ENCODE assay signal across 21 cellular contexts in the genomic region with DNA sequence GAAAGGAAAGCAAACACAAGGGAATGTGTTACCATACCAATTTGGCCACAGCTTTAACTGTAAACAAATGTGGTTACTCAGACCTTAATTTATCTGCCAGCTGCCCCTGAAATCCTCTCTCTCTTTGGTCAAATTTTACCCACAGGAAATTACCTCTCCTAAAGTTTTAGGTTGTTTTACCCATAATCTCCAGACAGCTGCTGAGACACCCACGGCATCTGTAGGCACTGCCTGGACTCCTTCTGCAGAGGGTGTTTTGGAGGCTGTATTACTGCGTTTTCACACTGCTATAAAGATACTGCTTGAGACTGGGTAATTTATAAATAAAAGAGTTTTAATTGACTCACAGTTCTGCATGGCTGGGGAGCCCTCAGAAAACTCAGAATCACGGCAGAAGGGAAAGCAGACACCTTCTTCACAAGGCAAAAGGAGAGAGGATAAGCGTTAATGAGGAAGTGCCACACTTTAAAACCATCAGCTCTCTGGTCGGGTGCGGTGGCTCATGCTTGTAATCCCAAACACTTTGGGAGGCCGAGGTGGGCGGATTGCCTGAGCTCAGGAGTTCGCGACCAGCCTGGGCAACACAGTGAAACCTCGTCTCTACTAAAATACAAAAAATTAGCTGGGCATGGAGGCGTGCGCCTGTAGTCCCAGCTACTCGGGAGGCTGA.
"Had no signal": no experiment of that assay in that cellular context is flagged by ENCODE, and none has a peak within 500 bp of the region (broad histone marks: within the 10 kb centered on the region; RNA-seq: fewer than 3 reads in every experiment).

No MANE protein-coding gene starts in this region.

- DNase-seq: activated CD4-positive, alpha-beta T cell treated with anti-CD3 and anti-CD28 coated beads for 36 hours; activated CD4-positive, alpha-beta T cell treated with anti-CD3 and anti-CD28 coated beads, Interleukin-2, amount 50 U/mL, for 48 hours; activated CD8-positive, alpha-beta memory T cell treated with anti-CD3 and anti-CD28 coated beads, Interleukin-2, amount 10 ng/mL, durations not matched to agents 7 days and 5 days; amniotic stem cell; erythroblast; foreskin melanocyte; glutamatergic neuron; hypothalamus; stimulated activated CD4-positive, alpha-beta T cell treated with anti-CD3 and anti-CD28 coated beads, Interleukin-15, amount 100 ng/mL, for 24 hours; stimulated activated CD4-positive, alpha-beta T cell treated with anti-CD3 and anti-CD28 coated beads, Interleukin-2, amount 100 ng/mL, for 48 hours; T-helper 2 cell; transverse colon had no signal

- H3K27ac Mint-ChIP-seq: activated CD4-positive, alpha-beta T cell treated with anti-CD3 and anti-CD28 coated beads for 36 hours; activated CD8-positive, alpha-beta memory T cell treated with anti-CD3 and anti-CD28 coated beads, Interleukin-2, amount 10 ng/mL, durations not matched to agents 7 days and 5 days; activated naive CD8-positive, alpha-beta T cell; brain; stimulated activated naive CD8-positive, alpha-beta T cell treated with anti-CD3 and anti-CD28 coated beads, Interleukin-15, Interleukin-2, amounts not matched to agents 100 ng/mL and 50 ng/mL, for 24 hours had no signal

- H3K4me3 ChIP-seq: coronary artery, lung, prostate gland, skin epidermis, suprapubic skin, transverse colon had no signal

- H3K4me1 ChIP-seq: prostate gland, suprapubic skin, transverse colon had no signal

- H3K36me3 Mint-ChIP-seq: activated CD8-positive, alpha-beta memory T cell treated with anti-CD3 and anti-CD28 coated beads, Interleukin-2, amount 10 ng/mL, durations not matched to agents 7 days and 5 days; activated naive CD8-positive, alpha-beta T cell; brain had no signal

- H3K4me1 Mint-ChIP-seq: activated CD4-positive, alpha-beta T cell treated with anti-CD3 and anti-CD28 coated beads for 36 hours; activated CD8-positive, alpha-beta memory T cell treated with anti-CD3 and anti-CD28 coated beads, Interleukin-2, amount 10 ng/mL, durations not matched to agents 7 days and 5 days; brain; central memory CD8-positive, alpha-beta T cell had no signal

- H3K4me3 Mint-ChIP-seq: activated CD4-positive, alpha-beta T cell treated with anti-CD3 and anti-CD28 coated beads for 36 hours; activated CD8-positive, alpha-beta memory T cell treated with anti-CD3 and anti-CD28 coated beads, Interleukin-2, amount 10 ng/mL, durations not matched to agents 7 days and 5 days; activated naive CD8-positive, alpha-beta T cell; brain; central memory CD8-positive, alpha-beta T cell; stimulated activated naive CD8-positive, alpha-beta T cell treated with anti-CD3 and anti-CD28 coated beads, Interleukin-15, Interleukin-2, amounts not matched to agents 100 ng/mL and 50 ng/mL, for 24 hours had no signal

- H3K36me3 ChIP-seq: prostate gland, suprapubic skin, transverse colon had no signal

- H3K27me3 ChIP-seq: suprapubic skin, transverse colon had no signal

- ATAC-seq: activated CD4-positive, alpha-beta T cell treated with anti-CD3 and anti-CD28 coated beads for 36 hours; activated CD8-positive, alpha-beta memory T cell treated with anti-CD3 and anti-CD28 coated beads, Interleukin-2, amount 10 ng/mL, durations not matched to agents 7 days and 5 days had no signal

- H3K27ac ChIP-seq: coronary artery, prostate gland, skin epidermis, suprapubic skin, transverse colon had no signal

- H3K9me3 ChIP-seq: prostate gland, suprapubic skin, transverse colon had no signal

- H3K27me3 Mint-ChIP-seq: activated CD4-positive, alpha-beta T cell treated with anti-CD3 and anti-CD28 coated beads for 36 hours; activated CD8-positive, alpha-beta memory T cell treated with anti-CD3 and anti-CD28 coated beads, Interleukin-2, amount 10 ng/mL, durations not matched to agents 7 days and 5 days; central memory CD8-positive, alpha-beta T cell had no signal
